ENCODE assay signal across 8 cellular contexts in genomic region chr7:155533827-155534690, GRCh38. TPM values are rescaled to one million over a fixed set of nuclear protein-coding genes. Genes with fewer than 3 reads are reported as not detected.
DNase-seq lines count a peak whose midpoint lies in the region; ATAC-seq and TF ChIP-seq lines count a peak whose summit lies in the region.

No MANE protein-coding gene starts in this region.

- WGBS in heart left ventricle, 4 donors: 23 to 35% (median 27%) methylated on average over 19 to 27 of the region's 27 CpGs

- no peaks in the 10 kb centered on the region for H3K9me3 Mint-ChIP-seq in IgD-negative memory B cell

- peak; percentile 32 to 60 (median 44) for TF ChIP-seq CTCF in heart left ventricle (IDR thresholded peaks at IDR 0.05)

- H3K36me3 Mint-ChIP-seq in IgD-negative memory B cell: no peaks in the 10 kb centered on the region

- H3K4me3 Mint-ChIP-seq in IgD-negative memory B cell: peak overlapping the region; percentile 11 to 86 (median 64)

- H3K27ac ChIP-seq in heart left ventricle: no peak overlapping the region

- H3K4me2 ChIP-seq in skeletal muscle satellite cell (ENCODE audit: low read length): peak overlapping the region; percentile 47

- H3K36me3 ChIP-seq in heart left ventricle: no peaks in the 10 kb centered on the region
- no peaks in the 10 kb centered on the region for H3K36me3 ChIP-seq in skeletal muscle satellite cell (ENCODE audit: insufficient read depth, low read length)

- peak in 2 of 3 experiments; percentile 60 to 73 for DNase-seq in NCI-H1417 (lab: John Stamatoyannopoulos, UW)
- no peak for DNase-seq in NCI-H1417 treated with DMSO at 0.1 percent for 48 hours (lab: John Stamatoyannopoulos, UW)
- DNase-seq in activated CD4-positive, alpha-beta T cell treated with anti-CD3 and anti-CD28 coated beads, Interleukin-2, amount 50 U/mL, for 48 hours: peak; percentile 37 to 58
- no peak for DNase-seq in heart left ventricle
- DNase-seq in RKO (ENCODE audit: low spot score): no peak
- DNase-seq in SIG-M5 (lab: John Stamatoyannopoulos, UW): no peak

- H3K9me3 ChIP-seq in heart left ventricle: no peaks in the 10 kb centered on the region
- no peaks in the 10 kb centered on the region for H3K9me3 ChIP-seq in skeletal muscle satellite cell (replicated peaks; ENCODE audit: low read length)

- ATAC-seq in heart left ventricle: peak in 3 of 4 donors; percentile 42 to 61 (median 59)

- H3K27me3 ChIP-seq in heart left ventricle (peaks cover 34 to 98% (median 57%) of the 10 kb centered on the region in 9 donors), skeletal muscle satellite cell (ENCODE audit: control insufficient read depth, insufficient read depth, low read length) (peaks cover 50% of the 10 kb centered on the region)

- peaks cover 4 to 14% (median 6%) of the 10 kb centered on the region in 3 donors for H3K4me1 Mint-ChIP-seq in IgD-negative memory B cell

- H3K27ac Mint-ChIP-seq in IgD-negative memory B cell: peak overlapping the region in 1 of 3 donors; percentile 63

- peak overlapping the region in 8 of 12 donors; percentile 12 to 36 (median 26) for H3K4me3 ChIP-seq in heart left ventricle
- no peak overlapping the region for H3K4me3 ChIP-seq in skeletal muscle satellite cell (ENCODE audit: low read length)

- peaks cover 57% of the 10 kb centered on the region for H3K27me3 Mint-ChIP-seq in IgD-negative memory B cell

- intact Hi-C loops in heart left ventricle (cut with DNase I): loop anchor here in 2 of 10 donors (5.0 to 10.0 kb wide), 3 partner anchors 149 to 609 kb away; no protein-coding TSS in a partner anchor

- H3K4me1 ChIP-seq in heart left ventricle (peaks cover 0 to 15% (median 9%) of the 10 kb centered on the region in 12 donors), skeletal muscle satellite cell (ENCODE audit: control insufficient read depth, insufficient read depth, low read length) (peaks cover 2% of the 10 kb centered on the region)

- no peak for TF ChIP-seq POLR2A in heart left ventricle (IDR thresholded peaks at IDR 0.05)

- no peak overlapping the region for H3K9ac ChIP-seq in skeletal muscle satellite cell (ENCODE audit: low read depth, low read length)

RNA-seq across cellular contexts. Expression of gene CNPY1, which starts 12.3 kb away (rescaled TPM):
- polyA plus RNA-seq in IgD-negative memory B cell (not detected), heart left ventricle (not detected)
- total RNA-seq in heart left ventricle: not detected
- 0.66 TPM in 1 of 2 replicates, not detected in the other for total RNA-seq in skeletal muscle satellite cell (2012; rRNA removed)

Comparison
In these comparisons a context has a peak if more than half of its experiments do, and no peak if none do; other contexts are left out.
1. DNase-seq: peak in NCI-H1417 (2 of 3) and activated CD4-positive, alpha-beta T cell treated with anti-CD3 and anti-CD28 coated beads, Interleukin-2, amount 50 U/mL, for 48 hours (2 of 2); none in NCI-H1417 treated with DMSO at 0.1 percent for 48 hours (single experiment), heart left ventricle (0 of 5), RKO (single experiment) and SIG-M5 (single experiment).